10 cellular contexts compared by ENCODE assay signal in genomic region chr5:129771058-129771838, GRCh38. TPM values are rescaled to one million over a fixed set of nuclear protein-coding genes. Genes with fewer than 3 reads are reported as not detected.
A peak's percentile ranks its signal among the peaks of the same experiment; 100 is the strongest.
DNase-seq lines count a peak whose midpoint lies in the region; ATAC-seq and TF ChIP-seq lines count a peak whose summit lies in the region.
"Had no signal": no experiment of that assay in that cellular context is flagged by ENCODE, and none has a peak within 500 bp of the region (broad histone marks: within the 10 kb centered on the region; RNA-seq: fewer than 3 reads in every experiment).

No MANE protein-coding gene starts in this region.

- no peaks in the 10 kb centered on the region for H3K4me1 ChIP-seq in naive thymus-derived CD4-positive, alpha-beta T cell (ENCODE audit: control insufficient read depth in 2 of 2, insufficient read depth in 2 of 2, low read length in 2 of 2)

- TF ChIP-seq CTCF in AG09309 (IDR thresholded peaks at IDR 0.05; ENCODE audit: control insufficient read depth, insufficient read depth, low read depth, low read length, missing control alignments) (peak; percentile 80), GM13977 (IDR thresholded peaks at IDR 0.05; ENCODE audit: extremely low read depth, insufficient read depth, missing control alignments) (peak; percentile 71), epithelial cell of esophagus (IDR thresholded peaks at IDR 0.05; ENCODE audit: insufficient read depth, low read depth, low read length, missing control alignments) (peak; percentile 91), type B pancreatic cell (conservative IDR thresholded peaks at IDR 0.05) (peak; percentile 90)

- in situ Hi-C loops in GM13977 (cut with MboI; ENCODE audit: low pct_unique_long_range_greater_than_20kb, low sequenced_read_pairs, unreplicated experiment), result no loop called here

- no peaks in the 10 kb centered on the region for H3K36me3 ChIP-seq in naive thymus-derived CD4-positive, alpha-beta T cell (ENCODE audit: control insufficient read depth in 2 of 3, insufficient read depth in 3 of 3, low read length in 3 of 3)

- H3K9me3 ChIP-seq in naive thymus-derived CD4-positive, alpha-beta T cell (ENCODE audit: control insufficient read depth in 2 of 3, low read length in 3 of 3), result no peaks in the 10 kb centered on the region

- H3K27me3 ChIP-seq in naive thymus-derived CD4-positive, alpha-beta T cell (ENCODE audit: control insufficient read depth in 2 of 2, insufficient read depth in 2 of 2, low read length in 2 of 2), result no peaks in the 10 kb centered on the region

- H3K27ac Mint-ChIP-seq in naive thymus-derived CD4-positive, alpha-beta T cell, result no peak overlapping the region
- no peak overlapping the region for H3K27ac Mint-ChIP-seq in type B pancreatic cell

- peaks cover 0 to 4% (median 0%) of the 10 kb centered on the region in 5 donors for H3K27me3 Mint-ChIP-seq in naive thymus-derived CD4-positive, alpha-beta T cell
- H3K27me3 Mint-ChIP-seq in type B pancreatic cell, result peaks cover 3% of the 10 kb centered on the region

- no peaks in the 10 kb centered on the region for H3K9me3 Mint-ChIP-seq in naive thymus-derived CD4-positive, alpha-beta T cell
- no peaks in the 10 kb centered on the region for H3K9me3 Mint-ChIP-seq in type B pancreatic cell

- CTCF ChIA-PET in naive thymus-derived CD4-positive, alpha-beta T cell (lab: Charles Lee), result interaction anchor here (0.8 to 2.2 kb wide), 9 partner anchors 11 to 1341 kb away, joined by 3 to 9 read pairs (median 3); no protein-coding TSS in a partner anchor

- H3K4me1 Mint-ChIP-seq in naive thymus-derived CD4-positive, alpha-beta T cell, result peaks cover 0 to 4% (median 0%) of the 10 kb centered on the region in 7 donors
- peaks cover 22% of the 10 kb centered on the region for H3K4me1 Mint-ChIP-seq in type B pancreatic cell (ENCODE audit: unreplicated experiment)

- H3K4me3 Mint-ChIP-seq in naive thymus-derived CD4-positive, alpha-beta T cell, result no peak overlapping the region
- peak overlapping the region; percentile 29 for H3K4me3 Mint-ChIP-seq in type B pancreatic cell

- no peaks in the 10 kb centered on the region for H3K36me3 Mint-ChIP-seq in naive thymus-derived CD4-positive, alpha-beta T cell
- H3K36me3 Mint-ChIP-seq in type B pancreatic cell, result no peaks in the 10 kb centered on the region

- POLR2A ChIA-PET in naive thymus-derived CD4-positive, alpha-beta T cell (lab: Charles Lee), result no interaction called here

- H3K4me3 ChIP-seq in AG09309 (ENCODE audit: control insufficient read depth, low read depth, low read length) (no peak overlapping the region), epithelial cell of esophagus (ENCODE audit: low read length) (no peak overlapping the region)
- H3K4me3 ChIP-seq in naive thymus-derived CD4-positive, alpha-beta T cell (ENCODE audit: low read length), result no peak overlapping the region

- peak; percentile 52 for ATAC-seq in HG02870 (IDR thresholded peaks at IDR 0.05; ENCODE audit: unreplicated experiment)
- ATAC-seq in naive thymus-derived CD4-positive, alpha-beta T cell, result peak; percentile 65

- DNase-seq in AG09309 (ENCODE audit: low read depth) (peak; percentile 17), GM13977 (ENCODE audit: low spot score) (peak; percentile 17), NCI-H2171 treated with DMSO at 0.1 percent for 48 hours (lab: John Stamatoyannopoulos, UW) (peak; percentile 35), epithelial cell of esophagus (ENCODE audit: low read depth) (peak; percentile 71), type B pancreatic cell (ENCODE audit: extremely low spot score, unreplicated experiment) (no peak)
- DNase-seq in activated CD4-positive, alpha-beta T cell treated with anti-CD3 and anti-CD28 coated beads, Interleukin-2, amount 50 U/mL, for 1 hour, result peak; percentile 26
- peak in 7 of 9 donors; percentile 11 to 43 (median 38) for DNase-seq in naive thymus-derived CD4-positive, alpha-beta T cell

- no peak overlapping the region for H3K27ac ChIP-seq in naive thymus-derived CD4-positive, alpha-beta T cell (ENCODE audit: low read depth, low read length)

- intact Hi-C loops in naive thymus-derived CD4-positive, alpha-beta T cell (cut with micrococcal nuclease), result loop anchor here (1.0 to 2.0 kb wide), 2 partner anchors 81 to 1298 kb away; no protein-coding TSS in a partner anchor

RNA-seq across cellular contexts. Expression of gene MINAR2, which starts 23.4 kb away (rescaled TPM):
- not detected for total RNA-seq in naive thymus-derived CD4-positive, alpha-beta T cell
- polyA plus RNA-seq in naive thymus-derived CD4-positive, alpha-beta T cell, result not detected
- not detected in 2 replicates for total RNA-seq in type B pancreatic cell (ENCODE audit: low replicate concordance)
- total RNA-seq: T-helper 2 cell treated with Interferon-gamma antibody and Interleukin-4, amounts not matched to agents 100 ng/mL and 5 ng/mL, for 36 hours had no signal
- polyA plus RNA-seq: thymus had no signal
